ENCODE assay signal across 22 cellular contexts in the genomic region with DNA sequence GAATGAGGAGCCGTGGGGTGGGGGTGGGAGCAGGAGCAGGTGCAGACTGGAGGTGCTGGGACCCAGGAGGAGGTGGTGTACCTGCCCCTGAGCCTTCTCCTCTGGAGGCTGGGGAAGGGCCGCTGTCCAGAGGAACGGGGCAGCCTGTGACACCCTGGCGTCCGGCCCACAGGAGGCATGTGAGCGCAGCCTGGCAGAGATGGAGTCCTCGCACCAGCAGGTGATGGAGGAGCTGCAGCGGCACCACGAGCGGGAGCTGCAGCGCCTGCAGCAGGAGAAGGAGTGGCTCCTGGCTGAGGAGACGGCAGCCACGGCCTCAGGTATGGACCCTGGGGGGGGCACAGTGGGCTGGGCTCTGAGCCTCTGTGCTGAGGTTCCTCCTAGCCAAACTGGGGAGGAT. TPM values are rescaled to one million over a fixed set of nuclear protein-coding genes. Genes with fewer than 3 reads are reported as not detected.
"Had no signal": no experiment of that assay in that cellular context is flagged by ENCODE, and none has a peak within 500 bp of the region (broad histone marks: within the 10 kb centered on the region; RNA-seq: fewer than 3 reads in every experiment).

No MANE protein-coding gene starts in this region.

- H3K27me3 Mint-ChIP-seq: activated CD4-positive, alpha-beta memory T cell treated with anti-CD3 and anti-CD28 coated beads for 36 hours; activated CD4-positive, alpha-beta T cell treated with anti-CD3 and anti-CD28 coated beads for 36 hours; activated naive CD8-positive, alpha-beta T cell; naive B cell; stimulated activated memory B cell treated with anti-CD40 and anti-IgM and Interleukin-4, amounts not matched to agents 10 μg/mL and 1 μg/mL and 100 μg/mL, for 72 hours had no signal

- H3K36me3 Mint-ChIP-seq: activated naive CD8-positive, alpha-beta T cell had no signal

- H3K9me3 ChIP-seq: mucosa of descending colon, ovary, spleen, testis, upper lobe of left lung had no signal

- H3K27ac ChIP-seq: ovary, testis, upper lobe of left lung had no signal

- H3K4me1 Mint-ChIP-seq: activated CD4-positive, alpha-beta T cell treated with anti-CD3 and anti-CD28 coated beads for 36 hours; neural crest cell; WTC11 had no signal

- H3K4me3 ChIP-seq: mucosa of descending colon, ovary, spleen, testis, upper lobe of left lung had no signal

- ATAC-seq: activated CD4-positive, alpha-beta T cell treated with anti-CD3 and anti-CD28 coated beads for 36 hours; mucosa of descending colon; stimulated activated memory B cell treated with anti-CD40 and anti-IgM and Interleukin-4, amounts not matched to agents 10 μg/mL and 1 μg/mL and 100 μg/mL, for 72 hours; WTC11 had no signal

- H3K4me1 ChIP-seq: testis, upper lobe of left lung had no signal

- H3K27me3 ChIP-seq: ovary, spleen, testis, upper lobe of left lung had no signal

- H3K9me3 Mint-ChIP-seq: activated CD4-positive, alpha-beta memory T cell treated with anti-CD3 and anti-CD28 coated beads for 36 hours; endodermal cell; naive B cell; neural crest cell; stimulated activated memory B cell treated with anti-CD40 and anti-IgM and Interleukin-4, amounts not matched to agents 10 μg/mL and 1 μg/mL and 100 μg/mL, for 72 hours; T-helper 2 cell treated with Interferon-gamma antibody and Interleukin-4, amounts not matched to agents 5 μg/mL and 100 μg/mL, for 36 hours; WTC11 had no signal

- H3K27ac Mint-ChIP-seq: activated CD4-positive, alpha-beta memory T cell treated with anti-CD3 and anti-CD28 coated beads for 36 hours; activated CD4-positive, alpha-beta T cell treated with anti-CD3 and anti-CD28 coated beads for 36 hours; activated naive CD8-positive, alpha-beta T cell; endodermal cell; naive B cell; T-helper 2 cell treated with Interferon-gamma antibody and Interleukin-4, amounts not matched to agents 5 μg/mL and 100 μg/mL, for 36 hours had no signal

- H3K4me3 Mint-ChIP-seq: activated CD4-positive, alpha-beta memory T cell treated with anti-CD3 and anti-CD28 coated beads for 36 hours; activated CD4-positive, alpha-beta T cell treated with anti-CD3 and anti-CD28 coated beads for 36 hours; activated naive CD8-positive, alpha-beta T cell; endodermal cell; naive B cell; neural crest cell; stimulated activated memory B cell treated with anti-CD40 and anti-IgM and Interleukin-4, amounts not matched to agents 10 μg/mL and 1 μg/mL and 100 μg/mL, for 72 hours; T-helper 2 cell treated with Interferon-gamma antibody and Interleukin-4, amounts not matched to agents 5 μg/mL and 100 μg/mL, for 36 hours; WTC11 had no signal

- H3K36me3 ChIP-seq: ovary had no signal

- DNase-seq: activated CD4-positive, alpha-beta memory T cell treated with anti-CD3 and anti-CD28 coated beads for 36 hours; activated CD4-positive, alpha-beta T cell treated with anti-CD3 and anti-CD28 coated beads for 36 hours; activated T-cell treated with anti-CD3 and anti-CD28 coated beads for 4 hours; endodermal cell; foreskin melanocyte; mesenchymal stem cell; mucosa of descending colon; naive B cell; ovary; spleen; stimulated activated CD4-positive, alpha-beta T cell treated with anti-CD3 and anti-CD28 coated beads, Interleukin-4, amount 100 ng/mL, for 4 hours; testis; upper lobe of left lung had no signal

RNA-seq across cellular contexts. Expression of a gene that starts 57.7 kb away (rescaled TPM):
- total RNA-seq: epithelial cell of proximal tubule, kidney epithelial cell, lower leg skin, mucosa of descending colon, ovary, pulmonary artery endothelial cell, spleen, upper lobe of left lung had no signal
- polyA plus RNA-seq: ovary, spleen had no signal
